31 cellular contexts compared by ENCODE assay signal in the genomic region with DNA sequence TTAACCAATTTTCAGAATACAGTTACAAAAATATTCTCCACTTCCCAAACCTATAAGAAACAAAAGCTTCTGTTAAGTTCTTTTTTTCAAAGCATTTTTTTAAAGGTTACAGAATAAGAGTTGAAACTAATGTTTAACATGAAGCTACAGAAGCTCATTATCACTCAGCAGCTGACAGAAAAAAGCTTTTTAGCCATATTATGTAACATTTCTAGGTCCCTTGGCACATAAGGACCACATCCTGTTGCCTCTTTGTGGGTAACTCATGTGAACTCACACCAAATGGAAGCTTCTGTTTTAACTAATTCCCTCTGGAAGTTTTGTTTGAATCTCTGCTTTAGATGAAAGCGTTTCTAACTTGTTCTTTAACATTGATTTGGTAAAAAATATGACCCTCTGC.
DNase-seq lines count a peak whose midpoint lies in the region; ATAC-seq and TF ChIP-seq lines count a peak whose summit lies in the region.
"Had no signal": no experiment of that assay in that cellular context is flagged by ENCODE, and none has a peak within 500 bp of the region (broad histone marks: within the 10 kb centered on the region; RNA-seq: fewer than 3 reads in every experiment).

No MANE protein-coding gene starts in this region.

- no peaks in the 10 kb centered on the region for H3K27me3 Mint-ChIP-seq in glutamatergic neuron (ENCODE audit: unreplicated experiment)
- no peaks in the 10 kb centered on the region for H3K27me3 Mint-ChIP-seq in CD4-positive, alpha-beta T cell
- H3K27me3 Mint-ChIP-seq: activated CD8-positive, alpha-beta memory T cell treated with anti-CD3 and anti-CD28 coated beads, Interleukin-2, amount 10 ng/mL, durations not matched to agents 7 days and 5 days; memory B cell; type B pancreatic cell had no signal

- DNase-seq in SKM-1 treated with dmso at 0.1 percent for 144 hours (lab: John Stamatoyannopoulos, UW; ENCODE audit: unreplicated experiment) (peak; percentile 15), SKM-1 (lab: John Stamatoyannopoulos, UW; ENCODE audit: unreplicated experiment) (no peak), NCI-H69 (lab: John Stamatoyannopoulos, UW) (peak; percentile 81), glutamatergic neuron (no peak), NOMO-1 treated with dmso at 0.1 percent for 144 hours (lab: John Stamatoyannopoulos, UW; ENCODE audit: unreplicated experiment) (no peak)
- DNase-seq in CD4-positive, alpha-beta T cell, result no peak
- DNase-seq: ACHN; activated CD4-positive, alpha-beta T cell treated with anti-CD3 and anti-CD28 coated beads, Interleukin-2, amount 50 U/mL, for 4 hours; activated CD8-positive, alpha-beta memory T cell treated with anti-CD3 and anti-CD28 coated beads, Interleukin-2, amount 10 ng/mL, durations not matched to agents 7 days and 5 days; activated naive CD4-positive, alpha-beta T cell; activated T-cell treated with anti-CD3 and anti-CD28 coated beads, Interleukin-2, amount 50 U/mL, for 4 hours; BE2C; colonic mucosa; effector CD8-positive, alpha-beta T cell; GM23248; KBM-7; left lung; NCI-H146; NCI-H2171 treated with DMSO at 0.1 percent for 48 hours; NCI-H774; pancreas; retina; SK-N-SH; stimulated activated naive CD4-positive, alpha-beta T cell; T-helper 2 cell had no signal

- POLR2A ChIA-PET in CD4-positive, alpha-beta T cell (lab: Charles Lee), result no interaction called here

- H3K27me3 ChIP-seq in CD4-positive, alpha-beta T cell (ENCODE audit: control insufficient read depth, insufficient read depth, low read length), result no peaks in the 10 kb centered on the region
- H3K27me3 ChIP-seq: BE2C, colonic mucosa, left lung, pancreas had no signal

- H3K4me1 Mint-ChIP-seq in glutamatergic neuron (ENCODE audit: low read depth, unreplicated experiment), result peaks cover 26% of the 10 kb centered on the region
- no peaks in the 10 kb centered on the region for H3K4me1 Mint-ChIP-seq in CD4-positive, alpha-beta T cell (ENCODE audit: low read depth)
- H3K4me1 Mint-ChIP-seq: activated CD8-positive, alpha-beta memory T cell treated with anti-CD3 and anti-CD28 coated beads, Interleukin-2, amount 10 ng/mL, durations not matched to agents 7 days and 5 days; memory B cell; neural crest cell had no signal

- CTCF ChIA-PET in CD4-positive, alpha-beta T cell (lab: Charles Lee), result no interaction called here

- H3K36me3 Mint-ChIP-seq in glutamatergic neuron (ENCODE audit: unreplicated experiment), result no peaks in the 10 kb centered on the region
- H3K36me3 Mint-ChIP-seq in CD4-positive, alpha-beta T cell (ENCODE audit: low read depth), result no peaks in the 10 kb centered on the region
- H3K36me3 Mint-ChIP-seq: activated CD8-positive, alpha-beta memory T cell treated with anti-CD3 and anti-CD28 coated beads, Interleukin-2, amount 10 ng/mL, durations not matched to agents 7 days and 5 days; memory B cell; type B pancreatic cell had no signal

- ATAC-seq in HG03457 (IDR thresholded peaks at IDR 0.05; ENCODE audit: unreplicated experiment) (peak; percentile 75), GM18498 (IDR thresholded peaks at IDR 0.05; ENCODE audit: unreplicated experiment) (no peak)
- no peak for ATAC-seq in CD4-positive, alpha-beta T cell (ENCODE audit: poor library complexity)
- ATAC-seq: activated CD4-positive, CD25-positive, alpha-beta regulatory T cell treated with anti-CD3 and anti-CD28 coated beads, Interleukin-2, amount 50 U/mL, for 24 hours; activated CD8-positive, alpha-beta memory T cell treated with anti-CD3 and anti-CD28 coated beads, Interleukin-2, amount 10 ng/mL, durations not matched to agents 7 days and 5 days; activated T-cell treated with anti-CD3 and anti-CD28 coated beads, Interleukin-2, amount 50 U/mL, for 4 hours; left lung; pancreas had no signal

- intact Hi-C loops in CD4-positive, alpha-beta T cell (cut with DNase I, micrococcal nuclease), result no loop called here

- no peaks in the 10 kb centered on the region for H3K9me3 Mint-ChIP-seq in glutamatergic neuron (ENCODE audit: unreplicated experiment)
- peaks cover 4% of the 10 kb centered on the region for H3K9me3 Mint-ChIP-seq in CD4-positive, alpha-beta T cell
- H3K9me3 Mint-ChIP-seq: memory B cell, neural crest cell, type B pancreatic cell had no signal

- H3K4me3 Mint-ChIP-seq in glutamatergic neuron (ENCODE audit: unreplicated experiment), result peak overlapping the region; percentile 50
- no peak overlapping the region for H3K4me3 Mint-ChIP-seq in CD4-positive, alpha-beta T cell
- H3K4me3 Mint-ChIP-seq: activated CD8-positive, alpha-beta memory T cell treated with anti-CD3 and anti-CD28 coated beads, Interleukin-2, amount 10 ng/mL, durations not matched to agents 7 days and 5 days; activated T-cell treated with anti-CD3 and anti-CD28 coated beads, Interleukin-2, amount 50 U/mL, for 4 hours; memory B cell; neural crest cell; type B pancreatic cell had no signal

- TF ChIP-seq CTCF in glutamatergic neuron (IDR thresholded peaks at IDR 0.05; ENCODE audit: partially characterized antibody, unreplicated experiment), result no peak
- TF ChIP-seq CTCF in CD4-positive, alpha-beta T cell (IDR thresholded peaks at IDR 0.05), result no peak

- H3K9me3 ChIP-seq in CD4-positive, alpha-beta T cell (ENCODE audit: control insufficient read depth, low read length), result no peaks in the 10 kb centered on the region
- H3K9me3 ChIP-seq: BE2C, colonic mucosa, left lung, pancreas, SK-N-SH had no signal

- H3K27ac Mint-ChIP-seq in glutamatergic neuron (ENCODE audit: unreplicated experiment), result peak overlapping the region; percentile 69
- no peak overlapping the region for H3K27ac Mint-ChIP-seq in CD4-positive, alpha-beta T cell
- H3K27ac Mint-ChIP-seq: activated CD8-positive, alpha-beta memory T cell treated with anti-CD3 and anti-CD28 coated beads, Interleukin-2, amount 10 ng/mL, durations not matched to agents 7 days and 5 days; memory B cell; type B pancreatic cell had no signal

- no peak overlapping the region for H3K27ac ChIP-seq in CD4-positive, alpha-beta T cell (ENCODE audit: low read depth, low read length)
- H3K27ac ChIP-seq: colonic mucosa, GM23248, left lung, pancreas had no signal

Comparison
In these comparisons a context has a peak if more than half of its experiments do, and no peak if none do; other contexts are left out.
1. DNase-seq: peak in SKM-1 treated with dmso at 0.1 percent for 144 hours (single experiment) and NCI-H69 (single experiment); none in SKM-1 (single experiment), glutamatergic neuron (single experiment), CD4-positive, alpha-beta T cell (0 of 10) and NOMO-1 treated with dmso at 0.1 percent for 144 hours (single experiment).